Comparison of ENCODE assay signal across 25 cellular contexts in the genomic region with DNA sequence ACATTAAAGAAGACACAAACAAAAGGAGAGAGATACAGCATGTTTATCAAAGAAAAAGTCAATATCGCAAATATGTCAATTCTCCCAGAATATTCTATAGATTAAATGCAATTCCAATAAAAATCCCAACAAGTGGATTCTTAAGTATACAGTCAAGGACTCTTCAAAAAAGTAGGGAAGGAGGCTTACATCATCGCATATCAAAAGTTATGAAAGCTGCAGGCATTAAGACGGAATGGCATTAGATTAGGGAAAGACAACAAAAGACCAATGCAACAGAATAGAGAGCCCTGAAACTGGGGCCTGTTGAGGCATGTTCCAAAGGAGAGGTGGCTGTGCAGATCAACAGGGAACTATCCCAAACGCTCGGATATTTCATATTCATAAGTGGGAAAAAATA.
"Had no signal": no experiment of that assay in that cellular context is flagged by ENCODE, and none has a peak within 500 bp of the region (broad histone marks: within the 10 kb centered on the region; RNA-seq: fewer than 3 reads in every experiment).

No MANE protein-coding gene starts in this region.

- H3K27ac ChIP-seq: neutrophil, parathyroid adenoma, right lobe of liver, suprapubic skin, transverse colon, vagina, WERI-Rb-1 had no signal

- H3K9me3 Mint-ChIP-seq: activated CD4-positive, alpha-beta memory T cell treated with anti-CD3 and anti-CD28 coated beads, Interleukin-2, amount 10 ng/mL, durations not matched to agents 7 days and 5 days; stimulated activated naive CD8-positive, alpha-beta T cell treated with anti-CD3 and anti-CD28 coated beads, Interleukin-15, Interleukin-2, amounts not matched to agents 100 ng/mL and 50 ng/mL, for 24 hours had no signal

- DNase-seq: activated CD4-positive, alpha-beta memory T cell treated with anti-CD3 and anti-CD28 coated beads, Interleukin-2, amount 10 ng/mL, durations not matched to agents 7 days and 5 days; activated naive CD4-positive, alpha-beta T cell treated with anti-CD3 and anti-CD28 coated beads for 36 hours; activated naive CD8-positive, alpha-beta T cell treated with anti-CD3 and anti-CD28 coated beads, Interleukin-2, amount 50 U/mL, for 24 hours; activated T-cell treated with anti-CD3 and anti-CD28 coated beads, Interleukin-2, amount 50 U/mL, for 1 hour; aorta; cerebellar nuclear complex; cortex of kidney; hippocampal formation; kidney; midbrain; right lobe of liver; small intestine; stimulated activated CD4-positive, alpha-beta T cell treated with anti-CD3 and anti-CD28 coated beads, Interleukin-15, amount 100 ng/mL, for 24 hours; stimulated activated CD4-positive, alpha-beta T cell treated with anti-CD3 and anti-CD28 coated beads, Interleukin-2, amount 100 ng/mL, for 48 hours; SW 1271; T-helper 2 cell; transverse colon; WERI-Rb-1 had no signal

- FAIRE-seq: endometrium, kidney had no signal

- H3K4me3 ChIP-seq: right lobe of liver, suprapubic skin, transverse colon, vagina had no signal

- H3K36me3 ChIP-seq: neutrophil, right lobe of liver, suprapubic skin, transverse colon, vagina, WERI-Rb-1 had no signal

- H3K4me1 ChIP-seq: right lobe of liver, suprapubic skin, transverse colon, vagina had no signal

- H3K9ac ChIP-seq: parathyroid adenoma had no signal

- H3K9me3 ChIP-seq: neutrophil, right lobe of liver, suprapubic skin, transverse colon, vagina had no signal

- H3K27me3 ChIP-seq: suprapubic skin, vagina had no signal

- H3K79me2 ChIP-seq: parathyroid adenoma had no signal

- H2AFZ ChIP-seq: parathyroid adenoma had no signal

- ATAC-seq: activated naive CD8-positive, alpha-beta T cell treated with anti-CD3 and anti-CD28 coated beads, Interleukin-2, amount 50 U/mL, for 24 hours; left lobe of liver; right lobe of liver had no signal

- H3K4me1 Mint-ChIP-seq: activated CD4-positive, alpha-beta memory T cell treated with anti-CD3 and anti-CD28 coated beads, Interleukin-2, amount 10 ng/mL, durations not matched to agents 7 days and 5 days had no signal

- H3K4me3 Mint-ChIP-seq: activated CD4-positive, alpha-beta memory T cell treated with anti-CD3 and anti-CD28 coated beads, Interleukin-2, amount 10 ng/mL, durations not matched to agents 7 days and 5 days; activated naive CD4-positive, alpha-beta T cell treated with anti-CD3 and anti-CD28 coated beads for 36 hours; activated naive CD8-positive, alpha-beta T cell treated with anti-CD3 and anti-CD28 coated beads, Interleukin-2, amount 50 U/mL, for 24 hours; stimulated activated naive CD8-positive, alpha-beta T cell treated with anti-CD3 and anti-CD28 coated beads, Interleukin-15, Interleukin-2, amounts not matched to agents 100 ng/mL and 50 ng/mL, for 24 hours had no signal

- H3K27ac Mint-ChIP-seq: activated CD4-positive, alpha-beta memory T cell treated with anti-CD3 and anti-CD28 coated beads, Interleukin-2, amount 10 ng/mL, durations not matched to agents 7 days and 5 days; activated naive CD4-positive, alpha-beta T cell treated with anti-CD3 and anti-CD28 coated beads for 36 hours; activated naive CD8-positive, alpha-beta T cell treated with anti-CD3 and anti-CD28 coated beads, Interleukin-2, amount 50 U/mL, for 24 hours; stimulated activated naive CD8-positive, alpha-beta T cell treated with anti-CD3 and anti-CD28 coated beads, Interleukin-15, Interleukin-2, amounts not matched to agents 100 ng/mL and 50 ng/mL, for 24 hours had no signal
